ENCODE assay signal across 7 cellular contexts in the genomic region with DNA sequence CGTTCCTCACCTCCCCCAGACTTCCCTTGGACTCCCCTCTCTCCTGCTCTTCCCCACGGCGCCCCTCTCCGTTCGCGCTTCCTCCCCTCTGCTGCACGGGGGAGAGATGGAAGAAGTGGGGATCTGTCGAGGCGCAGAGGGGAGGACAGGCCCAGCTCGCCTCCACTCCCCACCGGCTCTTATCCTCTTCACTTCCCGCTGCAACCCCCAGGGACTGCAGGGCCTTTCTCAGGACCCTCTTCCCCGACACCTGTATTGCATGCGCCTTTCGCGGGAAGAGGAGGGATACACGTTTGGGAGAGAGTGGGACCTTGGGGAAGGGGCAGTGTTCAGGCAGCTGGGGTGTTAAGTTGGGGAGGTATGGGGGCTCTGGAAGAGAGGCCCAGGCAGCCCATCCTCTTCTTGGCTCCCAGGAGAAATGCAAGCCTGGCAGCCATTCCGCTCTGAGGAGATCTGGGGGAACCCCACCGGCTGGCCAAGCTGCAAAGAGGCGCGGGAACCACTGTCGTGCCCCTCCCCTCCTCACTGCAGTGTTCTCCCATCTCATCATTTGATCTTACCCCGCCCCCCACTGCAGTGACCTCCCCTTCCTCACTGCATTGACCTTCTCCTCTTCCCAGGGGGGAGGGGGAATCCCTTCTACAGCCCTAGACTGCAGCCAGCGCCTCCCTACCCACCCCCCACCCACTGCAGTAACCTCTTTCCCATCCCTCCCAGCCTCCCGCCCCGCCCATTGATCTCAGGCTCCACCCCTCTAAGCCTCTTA. TPM values are rescaled to one million over a fixed set of nuclear protein-coding genes. Genes with fewer than 3 reads are reported as not detected.
DNase-seq lines count a peak whose midpoint lies in the region; ATAC-seq lines count a peak whose summit lies in the region.
"Had no signal": no experiment of that assay in that cellular context is flagged by ENCODE, and none has a peak within 500 bp of the region (broad histone marks: within the 10 kb centered on the region; RNA-seq: fewer than 3 reads in every experiment).

No MANE protein-coding gene starts in this region.

- no peaks in the 10 kb centered on the region for H3K9me3 Mint-ChIP-seq in activated naive CD8-positive, alpha-beta T cell treated with anti-CD3 and anti-CD28 coated beads, Interleukin-2, amount 10 ng/mL, durations not matched to agents 7 days and 5 days

- POLR2A ChIA-PET in activated naive CD8-positive, alpha-beta T cell treated with anti-CD3 and anti-CD28 coated beads, Interleukin-2, amount 10 ng/mL, durations not matched to agents 7 days and 5 days (lab: Charles Lee) = interaction anchor here (1.2 to 3.9 kb wide), 8 partner anchors 10 to 193 kb away, joined by 4 to 26 read pairs (median 8); a partner anchor contains a TSS

- peaks cover 19% of the 10 kb centered on the region for H3K27me3 ChIP-seq in mucosa of stomach (ENCODE audit: control insufficient read depth, insufficient read depth, low read length)

- no peaks in the 10 kb centered on the region for H3K36me3 ChIP-seq in mucosa of stomach (ENCODE audit: control insufficient read depth, insufficient read depth, low read length)

- H3K4me3 Mint-ChIP-seq in activated naive CD8-positive, alpha-beta T cell treated with anti-CD3 and anti-CD28 coated beads, Interleukin-2, amount 10 ng/mL, durations not matched to agents 7 days and 5 days = peak overlapping the region; percentile 100

- H3K9me3 ChIP-seq in mucosa of stomach (ENCODE audit: control insufficient read depth, low read length) = no peaks in the 10 kb centered on the region

- H3K27me3 Mint-ChIP-seq in activated naive CD8-positive, alpha-beta T cell treated with anti-CD3 and anti-CD28 coated beads, Interleukin-2, amount 10 ng/mL, durations not matched to agents 7 days and 5 days = no peaks in the 10 kb centered on the region

- no peak for ATAC-seq in activated naive CD8-positive, alpha-beta T cell treated with anti-CD3 and anti-CD28 coated beads, Interleukin-2, amount 10 ng/mL, durations not matched to agents 7 days and 5 days (ENCODE audit: low read depth)
- ATAC-seq in GM21367 (IDR thresholded peaks at IDR 0.05; ENCODE audit: unreplicated experiment) = no peak

- H3K9ac ChIP-seq in mucosa of stomach (ENCODE audit: low read length) = peak overlapping the region; percentile 50

- peak; percentile 9 for DNase-seq in NCI-H2107 treated with DMSO at 0.1 percent for 48 hours (lab: John Stamatoyannopoulos, UW; ENCODE audit: unreplicated experiment)
- DNase-seq in NCI-H2107 (lab: John Stamatoyannopoulos, UW) = no peak
- DNase-seq in activated naive CD8-positive, alpha-beta T cell treated with anti-CD3 and anti-CD28 coated beads, Interleukin-2, amount 10 ng/mL, durations not matched to agents 7 days and 5 days = no peak
- DNase-seq in inferior parietal cortex (ENCODE audit: extremely low spot score) = no peak

- no peak overlapping the region for H3K4me3 ChIP-seq in mucosa of stomach (ENCODE audit: low read length)

- peaks cover 41% of the 10 kb centered on the region for H3K4me1 Mint-ChIP-seq in activated naive CD8-positive, alpha-beta T cell treated with anti-CD3 and anti-CD28 coated beads, Interleukin-2, amount 10 ng/mL, durations not matched to agents 7 days and 5 days

- peak overlapping the region; percentile 88 for H3K27ac Mint-ChIP-seq in activated naive CD8-positive, alpha-beta T cell treated with anti-CD3 and anti-CD28 coated beads, Interleukin-2, amount 10 ng/mL, durations not matched to agents 7 days and 5 days

- peaks cover 13% of the 10 kb centered on the region for H3K4me1 ChIP-seq in mucosa of stomach (ENCODE audit: control insufficient read depth, insufficient read depth, low read length)

- H3K36me3 Mint-ChIP-seq in activated naive CD8-positive, alpha-beta T cell treated with anti-CD3 and anti-CD28 coated beads, Interleukin-2, amount 10 ng/mL, durations not matched to agents 7 days and 5 days = peaks cover 32% of the 10 kb centered on the region

RNA-seq across cellular contexts. Expression of a gene that starts 0.8 kb away (rescaled TPM):
- 100 to 1,000 TPM; 231 to 242 TPM for total RNA-seq in activated naive CD8-positive, alpha-beta T cell treated with anti-CD3 and anti-CD28 coated beads, Interleukin-2, amount 10 ng/mL, durations not matched to agents 7 days and 5 days

RNA-seq across cellular contexts. Expression of a gene that starts 10.6 kb away (rescaled TPM):
- total RNA-seq in activated naive CD8-positive, alpha-beta T cell treated with anti-CD3 and anti-CD28 coated beads, Interleukin-2, amount 10 ng/mL, durations not matched to agents 7 days and 5 days = 1 to 10 TPM; 8.1 to 8.3 TPM

RNA-seq across cellular contexts. Expression of a gene that starts 12.6 kb away (rescaled TPM):
- total RNA-seq in activated naive CD8-positive, alpha-beta T cell treated with anti-CD3 and anti-CD28 coated beads, Interleukin-2, amount 10 ng/mL, durations not matched to agents 7 days and 5 days = 10 to 100 TPM; 31.0 to 31.3 TPM

RNA-seq across cellular contexts. Expression of a gene that starts 28.4 kb away (rescaled TPM):
- not detected for total RNA-seq in activated naive CD8-positive, alpha-beta T cell treated with anti-CD3 and anti-CD28 coated beads, Interleukin-2, amount 10 ng/mL, durations not matched to agents 7 days and 5 days
- total RNA-seq: lung microvascular endothelial cell had no signal

RNA-seq across cellular contexts. Expression of a gene that starts 28.6 kb away (rescaled TPM):
- 100 to 1,000 TPM; 210 to 217 TPM for total RNA-seq in activated naive CD8-positive, alpha-beta T cell treated with anti-CD3 and anti-CD28 coated beads, Interleukin-2, amount 10 ng/mL, durations not matched to agents 7 days and 5 days
